ENCODE assay signal across 19 cellular contexts in the genomic region with DNA sequence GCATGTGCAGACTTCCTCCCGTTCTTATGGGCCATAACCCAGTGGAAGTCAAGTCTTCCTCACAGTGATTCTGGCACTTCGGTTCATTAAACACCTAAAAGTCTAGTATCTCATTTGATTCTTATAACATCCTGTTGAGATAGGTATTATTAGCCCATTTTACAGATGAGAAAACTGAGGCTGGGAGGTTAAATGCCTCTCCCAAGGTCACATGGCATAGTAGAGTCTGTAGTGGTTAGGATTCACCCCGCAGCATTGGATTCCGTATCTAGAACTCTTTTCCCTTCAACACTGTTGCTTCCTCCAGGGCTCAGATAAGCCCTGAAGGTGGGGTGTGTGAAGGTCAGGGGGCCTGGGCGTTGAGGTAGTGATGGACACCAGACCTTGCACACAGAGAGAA. TPM values are rescaled to one million over a fixed set of nuclear protein-coding genes. Genes with fewer than 3 reads are reported as not detected.
DNase-seq lines count a peak whose midpoint lies in the region; ATAC-seq, FAIRE-seq and TF ChIP-seq lines count a peak whose summit lies in the region.
"Had no signal": no experiment of that assay in that cellular context is flagged by ENCODE, and none has a peak within 500 bp of the region (broad histone marks: within the 10 kb centered on the region; RNA-seq: fewer than 3 reads in every experiment).

No MANE protein-coding gene starts in this region.

- H3K79me2 ChIP-seq in K562 (ENCODE audit: control insufficient read depth, insufficient read depth, low read length): no peaks in the 10 kb centered on the region
- no peaks in the 10 kb centered on the region for H3K79me2 ChIP-seq in osteoblast (ENCODE audit: insufficient read depth, low read length)

- TF ChIP-seq CTCF in K562 (IDR thresholded peaks at IDR 0.05 in 2 of 3, conservative IDR thresholded peaks at IDR 0.05 in 1 of 3; ENCODE audit: insufficient read depth in 2 of 3, low read depth in 1 of 3, low read length in 3 of 3) (no peak), dorsolateral prefrontal cortex (IDR thresholded peaks at IDR 0.05 in 54 of 56, conservative IDR thresholded peaks at IDR 0.05 in 2 of 56; ENCODE audit: low read depth in 1 of 56, partially characterized antibody in 56 of 56) (no peak), osteoblast (IDR thresholded peaks at IDR 0.05; ENCODE audit: extremely low read depth, low read depth, low read length) (no peak)

- H4K20me1 ChIP-seq in K562 (replicated peaks; ENCODE audit: control insufficient read depth, insufficient read depth, low read length) (no peaks in the 10 kb centered on the region; the same call in 1 of the 2 replicates), osteoblast (ENCODE audit: insufficient read depth, low read length) (no peaks in the 10 kb centered on the region)

- H3K27me3 ChIP-seq in K562 (ENCODE audit: control insufficient read depth in 2 of 2, insufficient read depth in 2 of 2, low read length in 2 of 2): no peaks in the 10 kb centered on the region
- H3K27me3 ChIP-seq in dorsolateral prefrontal cortex: no peaks in the 10 kb centered on the region
- no peaks in the 10 kb centered on the region for H3K27me3 ChIP-seq in osteoblast (ENCODE audit: insufficient read depth, low read length)

- no peak for FAIRE-seq in K562 (lab: Jason Lieb, UNC)
- FAIRE-seq: A549, GM12892, GM19239 had no signal

- no peak overlapping the region for H3K4me3 ChIP-seq in K562
- no peak overlapping the region for H3K4me3 ChIP-seq in dorsolateral prefrontal cortex
- H3K4me3 ChIP-seq in osteoblast (ENCODE audit: insufficient read depth, low read length): no peak overlapping the region
- H3K4me3 ChIP-seq: A549 had no signal

- POLR2A ChIA-PET in K562 (lab: Yijun Ruan, JAX): interaction anchor here (1.0 kb wide), 1 partner anchor 13 kb away, joined by 3 read pairs; no protein-coding TSS in a partner anchor

- no peaks in the 10 kb centered on the region for H3K9me1 ChIP-seq in K562 (ENCODE audit: control insufficient read depth, insufficient read depth, low read length)

- no peak for DNase-seq in K562 (ENCODE audit: extremely low read depth in 1 of 4, low spot score in 3 of 4)
- DNase-seq in dorsolateral prefrontal cortex: no peak
- DNase-seq in osteoblast (ENCODE audit: insufficient read length, low spot score, missing footprints): peak; percentile 10
- DNase-seq in activated gamma-delta T cell (lab: John Stamatoyannopoulos, UW): no peak
- no peak for DNase-seq in NCI-H526 treated with DMSO at 0.1 percent for 48 hours (lab: John Stamatoyannopoulos, UW)
- DNase-seq: Caco-2; CD8-positive, alpha-beta memory T cell; DND-41; GDM1; HCEC 1CT; HFFc6 had no signal

- H3K27ac ChIP-seq in K562 (ENCODE audit: extremely low read depth, low read depth, low read length) (no peak overlapping the region), dorsolateral prefrontal cortex (peak overlapping the region in 30 of 59 donors; percentile 1 to 73 (median 49)), osteoblast (ENCODE audit: low read depth, low read length) (no peak overlapping the region)
- H3K27ac ChIP-seq: A549 had no signal

- CTCF ChIA-PET in K562 (lab: Yijun Ruan, JAX; ENCODE audit: low intra/inter-chr PET ratio): no interaction called here

- ATAC-seq in K562: no peak

- H3K4me1 ChIP-seq in K562 (replicated peaks in 1 of 2; ENCODE audit: control insufficient read depth in 2 of 2, insufficient read depth in 2 of 2, low read length in 2 of 2) (peaks cover 8 to 28% of the 10 kb centered on the region in 2 experiments; a peak in 4 of 5 replicates), osteoblast (ENCODE audit: insufficient read depth, low read length) (no peaks in the 10 kb centered on the region)
- H3K4me1 ChIP-seq: A549 had no signal

- no peak for TF ChIP-seq POLR2A in K562 (conservative IDR thresholded peaks at IDR 0.05)

- no peak overlapping the region for H2AFZ ChIP-seq in K562 (ENCODE audit: low read depth, low read length)
- no peak overlapping the region for H2AFZ ChIP-seq in osteoblast (ENCODE audit: low read length)

- TF ChIP-seq EP300 in K562 (IDR thresholded peaks at IDR 0.05; ENCODE audit: low read length): no peak

- peaks cover 7% of the 10 kb centered on the region; the same call in 1 of the 3 replicates for H3K36me3 ChIP-seq in K562 (ENCODE audit: control insufficient read depth, insufficient read depth, low read length)
- peaks cover 49% of the 10 kb centered on the region for H3K36me3 ChIP-seq in osteoblast (ENCODE audit: insufficient read depth, low read length)

- 54% methylated on average over 5 of the region's 5 CpGs for WGBS in K562 (ENCODE audit: insufficient coverage, low coverage, missing lambda C conversion rate)

- intact Hi-C loops in K562 (cut with micrococcal nuclease): no loop called here
- intact Hi-C loops in dorsolateral prefrontal cortex (cut with DNase I): no loop called here

- no TSS peak for BruUV-seq in K562 (replicated peaks; lab: Mats Ljungman, UMichigan)

- H3K4me2 ChIP-seq in K562 (ENCODE audit: insufficient read depth, low read length) (no peak overlapping the region), osteoblast (ENCODE audit: insufficient read depth, low read length) (no peak overlapping the region)
- H3K4me2 ChIP-seq: A549 had no signal

- in situ Hi-C loops in K562 (cut with MboI): no loop called here

- TF ChIP-seq RAD21 in K562 (CRISPR knock-in tag; conservative IDR thresholded peaks at IDR 0.05 in 1 of 2, IDR thresholded peaks at IDR 0.05 in 1 of 2): no peak

- H3K9me3 ChIP-seq in K562 (replicated peaks; ENCODE audit: control insufficient read depth, insufficient read depth, low read depth, low read length) (no peaks in the 10 kb centered on the region), osteoblast (ENCODE audit: low read depth, low read length) (no peaks in the 10 kb centered on the region)
- H3K9me3 ChIP-seq: A549, Caco-2 had no signal

- no peak overlapping the region for H3K9ac ChIP-seq in K562 (ENCODE audit: insufficient read depth in 1 of 2, low read depth in 2 of 2, low read length in 2 of 2)

RNA-seq across cellular contexts. Expression of gene GPHA2, which starts 3.4 kb away (rescaled TPM):
- total RNA-seq in K562 (2011; cell fraction: chromatin; rRNA removed; ENCODE audit: low replicate concordance): not detected in 2 replicates
- not detected in 2 replicates for total RNA-seq in K562 (2011; cell fraction: nucleolus; rRNA removed)
- not detected in 2 replicates for total RNA-seq in K562 (2011; cell fraction: nucleoplasm; rRNA removed)
- total RNA-seq in K562 (2014; rRNA removed) (not detected in 2 replicates), K562 (2014; rRNA removed; fragmentation: Illumina TruSeq; extraction: Trizol) (not detected in 2 replicates), K562 (2015; rRNA removed; fragmentation: Illumina TruSeq; extraction: Trizol) (0.22 TPM in 1 of 2 replicates, not detected in the other), K562 (2021) (not detected in 2 replicates), dorsolateral prefrontal cortex (1 to 10 TPM in 2 of 120 experiments, under 1 TPM in 1, not detected in 117; 0.57 to 2.0 (median 1.1) TPM), osteoblast (not detected in 2 replicates)
- polyA plus RNA-seq in K562 (2011; rRNA removed) (not detected in 2 replicates), K562 (2014; fragmentation: Illumina TruSeq; extraction: Trizol) (not detected in 2 replicates), K562 (2014; fragmentation: Nextera tagmentation; extraction: Ambion mirVana) (under 1 TPM in 1 of 2 experiments, not detected in 1; 0.17 TPM), K562 (2014; rRNA removed) (1.4 TPM in 1 of 2 replicates, not detected in the other)
- polyA plus RNA-seq in K562 (2011; cell fraction: cytosol; rRNA removed): not detected in 2 replicates
- 0.74 and 0.88 TPM in 2 replicates for polyA plus RNA-seq in K562 (2011; cell fraction: nucleus; rRNA removed)
- polyA plus RNA-seq in K562 (2012): not detected in 2 replicates
- not detected in 2 replicates for polyA minus RNA-seq in K562 (2011; rRNA and poly(A)+ RNA removed)
- not detected in 2 replicates for polyA minus RNA-seq in K562 (2011; cell fraction: cytosol; rRNA and poly(A)+ RNA removed)
- polyA minus RNA-seq in K562 (2011; cell fraction: nucleus; rRNA and poly(A)+ RNA removed): not detected in 2 replicates
- total RNA-seq: Caco-2; CD8-positive, alpha-beta memory T cell; H4; HFFc6; HT1080 had no signal
- polyA plus RNA-seq: A549; AG04450; BJ; CD14-positive monocyte; CD8-positive, alpha-beta memory T cell had no signal

RNA-seq across cellular contexts. Expression of gene PPP2R5B, which starts 7.8 kb away (rescaled TPM):
- 18.6 and 35.5 TPM in 2 replicates for total RNA-seq in K562 (2011; cell fraction: chromatin; rRNA removed; ENCODE audit: low replicate concordance)
- 16.1 and 22.7 TPM in 2 replicates for total RNA-seq in K562 (2011; cell fraction: nucleolus; rRNA removed)
- total RNA-seq in K562 (2011; cell fraction: nucleoplasm; rRNA removed): 17.8 and 18.6 TPM in 2 replicates
- total RNA-seq in K562 (2014; rRNA removed) (3.3 and 5.2 TPM in 2 replicates), K562 (2014; rRNA removed; fragmentation: Illumina TruSeq; extraction: Trizol) (1.8 and 3.2 TPM in 2 replicates), K562 (2015; rRNA removed; fragmentation: Illumina TruSeq; extraction: Trizol) (2.5 and 2.6 TPM in 2 replicates), K562 (2021) (6.4 and 7.8 TPM in 2 replicates), dorsolateral prefrontal cortex (100 to 1,000 TPM in 10 of 120 experiments, 10 to 100 TPM in 110; 64.5 to 119 (median 85.0) TPM), osteoblast (6.2 and 6.8 TPM in 2 replicates)
- polyA plus RNA-seq in K562 (2011; rRNA removed) (7.3 and 11.1 TPM in 2 replicates), K562 (2014; fragmentation: Illumina TruSeq; extraction: Trizol) (5.1 and 5.2 TPM in 2 replicates), K562 (2014; fragmentation: Nextera tagmentation; extraction: Ambion mirVana) (under 1 TPM; 0.10 to 0.13 TPM), K562 (2014; rRNA removed) (5.1 and 6.1 TPM in 2 replicates)
- 9.0 and 9.1 TPM in 2 replicates for polyA plus RNA-seq in K562 (2011; cell fraction: cytosol; rRNA removed)
- 46.9 and 48.0 TPM in 2 replicates for polyA plus RNA-seq in K562 (2011; cell fraction: nucleus; rRNA removed)
- polyA plus RNA-seq in K562 (2012): 5.8 and 10.7 TPM in 2 replicates
- polyA minus RNA-seq in K562 (2011; rRNA and poly(A)+ RNA removed): 3.4 and 4.0 TPM in 2 replicates
- polyA minus RNA-seq in K562 (2011; cell fraction: cytosol; rRNA and poly(A)+ RNA removed): 3.6 and 3.9 TPM in 2 replicates
- 4.8 and 5.9 TPM in 2 replicates for polyA minus RNA-seq in K562 (2011; cell fraction: nucleus; rRNA and poly(A)+ RNA removed)

RNA-seq across cellular contexts. Expression of gene ATG2A, which starts 15.3 kb away (rescaled TPM):
- total RNA-seq in K562 (2011; cell fraction: chromatin; rRNA removed; ENCODE audit: low replicate concordance): 50.6 and 183 TPM in 2 replicates
- total RNA-seq in K562 (2011; cell fraction: nucleolus; rRNA removed): 131 and 133 TPM in 2 replicates
- 70.0 and 70.2 TPM in 2 replicates for total RNA-seq in K562 (2011; cell fraction: nucleoplasm; rRNA removed)
- total RNA-seq in K562 (2014; rRNA removed): 22.2 and 22.4 TPM in 2 replicates
- total RNA-seq in K562 (2014; rRNA removed; fragmentation: Illumina TruSeq; extraction: Trizol): 3.2 and 3.6 TPM in 2 replicates
- total RNA-seq in K562 (2015; rRNA removed; fragmentation: Illumina TruSeq; extraction: Trizol): 6.2 and 7.7 TPM in 2 replicates
- 37.7 and 45.9 TPM in 2 replicates for total RNA-seq in K562 (2021)
- polyA plus RNA-seq in K562 (2011; rRNA removed): 4.6 and 11.2 TPM in 2 replicates
- polyA plus RNA-seq in K562 (2011; cell fraction: cytosol; rRNA removed): 6.2 and 17.3 TPM in 2 replicates
- 42.8 and 78.0 TPM in 2 replicates for polyA plus RNA-seq in K562 (2011; cell fraction: nucleus; rRNA removed)
- polyA plus RNA-seq in K562 (2012): 22.5 and 32.9 TPM in 2 replicates
- 5.2 and 15.8 TPM in 2 replicates for polyA plus RNA-seq in K562 (2014; fragmentation: Illumina TruSeq; extraction: Trizol)
- polyA plus RNA-seq in K562 (2014; fragmentation: Nextera tagmentation; extraction: Ambion mirVana): under 1 TPM; 0.25 to 0.53 TPM
- 21.0 and 21.6 TPM in 2 replicates for polyA plus RNA-seq in K562 (2014; rRNA removed)
- 5.7 and 7.2 TPM in 2 replicates for polyA minus RNA-seq in K562 (2011; rRNA and poly(A)+ RNA removed)
- 18.2 and 19.4 TPM in 2 replicates for polyA minus RNA-seq in K562 (2011; cell fraction: cytosol; rRNA and poly(A)+ RNA removed)
- 45.1 and 49.8 TPM in 2 replicates for polyA minus RNA-seq in K562 (2011; cell fraction: nucleus; rRNA and poly(A)+ RNA removed)
- 10 to 100 TPM; 21.4 to 47.9 (median 34.8) TPM for total RNA-seq in dorsolateral prefrontal cortex
- 20.0 and 25.7 TPM in 2 replicates for total RNA-seq in osteoblast

RNA-seq across cellular contexts. Expression of gene MAJIN, which starts 39.6 kb away (rescaled TPM):
- total RNA-seq in K562 (2011; cell fraction: chromatin; rRNA removed; ENCODE audit: low replicate concordance): 0.30 TPM in 1 of 2 replicates, not detected in the other
- total RNA-seq in K562 (2011; cell fraction: nucleolus; rRNA removed): 0.33 TPM in 1 of 2 replicates, not detected in the other
- total RNA-seq in K562 (2011; cell fraction: nucleoplasm; rRNA removed): 0.38 TPM in 1 of 2 replicates, not detected in the other
- 0.12 TPM in 1 of 2 replicates, not detected in the other for total RNA-seq in K562 (2014; rRNA removed)
- 0.18 and 0.29 TPM in 2 replicates for total RNA-seq in K562 (2014; rRNA removed; fragmentation: Illumina TruSeq; extraction: Trizol)
- 0.68 and 0.83 TPM in 2 replicates for total RNA-seq in K562 (2015; rRNA removed; fragmentation: Illumina TruSeq; extraction: Trizol)
- total RNA-seq in K562 (2021): 0.24 TPM in 1 of 2 replicates, not detected in the other
- 0.28 and 0.42 TPM in 2 replicates for polyA plus RNA-seq in K562 (2011; rRNA removed)
- 0.63 and 1.4 TPM in 2 replicates for polyA plus RNA-seq in K562 (2011; cell fraction: cytosol; rRNA removed)
- polyA plus RNA-seq in K562 (2011; cell fraction: nucleus; rRNA removed): 0.13 and 0.74 TPM in 2 replicates
- polyA plus RNA-seq in K562 (2012): 0.09 and 0.15 TPM in 2 replicates
- polyA plus RNA-seq in K562 (2014; fragmentation: Illumina TruSeq; extraction: Trizol): 0.39 TPM in 1 of 2 replicates, not detected in the other
- under 1 TPM in 1 of 2 experiments, not detected in 1; 0.21 TPM for polyA plus RNA-seq in K562 (2014; fragmentation: Nextera tagmentation; extraction: Ambion mirVana)
- 0.17 and 0.30 TPM in 2 replicates for polyA plus RNA-seq in K562 (2014; rRNA removed)
- polyA minus RNA-seq in K562 (2011; rRNA and poly(A)+ RNA removed): 0.11 and 0.21 TPM in 2 replicates
- not detected in 2 replicates for polyA minus RNA-seq in K562 (2011; cell fraction: cytosol; rRNA and poly(A)+ RNA removed)
- not detected in 2 replicates for polyA minus RNA-seq in K562 (2011; cell fraction: nucleus; rRNA and poly(A)+ RNA removed)
- not detected for total RNA-seq in dorsolateral prefrontal cortex
- total RNA-seq in osteoblast: not detected in 2 replicates
- total RNA-seq: Caco-2; CD8-positive, alpha-beta memory T cell; H4; HFFc6; HT1080 had no signal
- polyA plus RNA-seq: AG04450; BJ; CD14-positive monocyte; CD8-positive, alpha-beta memory T cell had no signal

RNA-seq across cellular contexts. Expression of gene EHD1, which starts 53.9 kb away (rescaled TPM):
- 20.8 and 92.1 TPM in 2 replicates for total RNA-seq in K562 (2011; cell fraction: chromatin; rRNA removed; ENCODE audit: low replicate concordance)
- 57.7 and 64.3 TPM in 2 replicates for total RNA-seq in K562 (2011; cell fraction: nucleolus; rRNA removed)
- 24.2 and 37.8 TPM in 2 replicates for total RNA-seq in K562 (2011; cell fraction: nucleoplasm; rRNA removed)
- total RNA-seq in K562 (2014; rRNA removed): 39.1 and 40.0 TPM in 2 replicates
- total RNA-seq in K562 (2014; rRNA removed; fragmentation: Illumina TruSeq; extraction: Trizol): 7.2 and 11.5 TPM in 2 replicates
- 12.7 and 12.9 TPM in 2 replicates for total RNA-seq in K562 (2015; rRNA removed; fragmentation: Illumina TruSeq; extraction: Trizol)
- total RNA-seq in K562 (2021): 65.0 and 69.6 TPM in 2 replicates
- polyA plus RNA-seq in K562 (2011; rRNA removed): 16.4 and 34.2 TPM in 2 replicates
- polyA plus RNA-seq in K562 (2011; cell fraction: cytosol; rRNA removed): 30.6 and 56.6 TPM in 2 replicates
- 30.2 and 48.9 TPM in 2 replicates for polyA plus RNA-seq in K562 (2011; cell fraction: nucleus; rRNA removed)
- polyA plus RNA-seq in K562 (2012): 38.5 and 52.8 TPM in 2 replicates
- polyA plus RNA-seq in K562 (2014; fragmentation: Illumina TruSeq; extraction: Trizol): 41.0 and 45.1 TPM in 2 replicates
- polyA plus RNA-seq in K562 (2014; fragmentation: Nextera tagmentation; extraction: Ambion mirVana): under 1 TPM; 0.46 to 0.59 TPM
- polyA plus RNA-seq in K562 (2014; rRNA removed): 26.8 and 27.3 TPM in 2 replicates
- polyA minus RNA-seq in K562 (2011; rRNA and poly(A)+ RNA removed): 26.8 and 39.2 TPM in 2 replicates
- polyA minus RNA-seq in K562 (2011; cell fraction: cytosol; rRNA and poly(A)+ RNA removed): 50.9 and 64.3 TPM in 2 replicates
- polyA minus RNA-seq in K562 (2011; cell fraction: nucleus; rRNA and poly(A)+ RNA removed): 17.4 and 22.8 TPM in 2 replicates
- total RNA-seq in dorsolateral prefrontal cortex: 10 to 100 TPM; 25.6 to 70.9 (median 43.6) TPM
- total RNA-seq in osteoblast: 51.3 and 51.4 TPM in 2 replicates

Comparison
In these comparisons a context has a peak if more than half of its experiments do, and no peak if none do; other contexts are left out.
1. H3K27ac ChIP-seq: peak in dorsolateral prefrontal cortex (30 of 59); none in K562 (single experiment) and osteoblast (single experiment).